ENCODE assay signal across 10 cellular contexts in the genomic region with DNA sequence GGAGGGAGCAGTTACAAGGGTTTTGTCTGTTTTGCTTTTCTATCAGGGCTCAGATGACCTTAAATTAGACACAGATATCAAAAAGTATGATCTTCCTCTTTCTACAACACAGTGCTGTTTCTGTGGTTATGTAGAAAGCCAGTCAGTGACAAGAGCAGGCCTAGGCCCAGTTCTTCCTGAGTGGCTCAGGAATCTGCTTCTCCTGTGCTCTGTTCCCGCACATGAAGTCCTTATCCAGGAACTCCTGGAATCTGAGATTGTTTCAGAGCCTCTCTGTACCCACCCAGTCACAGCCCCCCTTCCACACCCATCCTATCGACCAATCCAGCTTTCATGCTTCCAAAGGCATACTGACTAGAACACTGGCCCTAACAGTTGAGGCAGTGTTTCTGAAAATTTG. TPM values are rescaled to one million over a fixed set of nuclear protein-coding genes. Genes with fewer than 3 reads are reported as not detected.
DNase-seq lines count a peak whose midpoint lies in the region; ATAC-seq and TF ChIP-seq lines count a peak whose summit lies in the region.
"Had no signal": no experiment of that assay in that cellular context is flagged by ENCODE, and none has a peak within 500 bp of the region (broad histone marks: within the 10 kb centered on the region; RNA-seq: fewer than 3 reads in every experiment).

No MANE protein-coding gene starts in this region.

- POLR2A ChIA-PET in A673 (lab: Charles Lee; ENCODE audit: low non-redundant PET), result no interaction called here

- H3K36me3 ChIP-seq in RWPE2 (ENCODE audit: low read depth) (peaks cover 90% of the 10 kb centered on the region), cardiac muscle cell (peaks cover 20% of the 10 kb centered on the region), subcutaneous abdominal adipose tissue (ENCODE audit: control insufficient read depth in 5 of 5, insufficient read depth in 5 of 5, low read length in 5 of 5) (peaks cover 7 to 60% (median 52%) of the 10 kb centered on the region in 5 donors), mucosa of descending colon (ENCODE audit: low read depth) (no peaks in the 10 kb centered on the region), A673 (ENCODE audit: insufficient read depth, low read length, poor library complexity, severe bottlenecking) (peaks cover 7% of the 10 kb centered on the region)

- H3K4me1 ChIP-seq in RWPE2 (ENCODE audit: insufficient read depth, poor library complexity, severe bottlenecking) (peaks cover 11% of the 10 kb centered on the region), cardiac muscle cell (ENCODE audit: low read depth) (no peaks in the 10 kb centered on the region), subcutaneous abdominal adipose tissue (ENCODE audit: control insufficient read depth in 5 of 5, insufficient read depth in 5 of 5, low read length in 5 of 5) (peaks cover 0 to 15% (median 2%) of the 10 kb centered on the region in 5 donors), mucosa of descending colon (ENCODE audit: low read depth) (no peaks in the 10 kb centered on the region), A673 (ENCODE audit: insufficient read depth, low read length, poor library complexity, severe bottlenecking) (no peaks in the 10 kb centered on the region)
- H3K4me1 ChIP-seq: colonic mucosa had no signal

- no peak for TF ChIP-seq CTCF in RWPE2 (IDR thresholded peaks at IDR 0.05; ENCODE audit: poor library complexity, severe bottlenecking)
- TF ChIP-seq CTCF in cardiac muscle cell (IDR thresholded peaks at IDR 0.05; ENCODE audit: low read depth, low read length), result no peak
- TF ChIP-seq CTCF in mucosa of descending colon (IDR thresholded peaks at IDR 0.05), result no peak
- no peak for TF ChIP-seq CTCF in A673 (conservative IDR thresholded peaks at IDR 0.05; ENCODE audit: low read depth, low read length)

- no peak overlapping the region for H3K4me3 ChIP-seq in RWPE2 (ENCODE audit: severe bottlenecking)
- no peak overlapping the region for H3K4me3 ChIP-seq in cardiac muscle cell
- no peak overlapping the region for H3K4me3 ChIP-seq in subcutaneous abdominal adipose tissue (ENCODE audit: low read depth in 1 of 5, low read length in 5 of 5)
- H3K4me3 ChIP-seq in mucosa of descending colon, result no peak overlapping the region
- H3K4me3 ChIP-seq in A673 (ENCODE audit: low read depth, low read length, poor library complexity, severe bottlenecking), result no peak overlapping the region
- H3K4me3 ChIP-seq: colonic mucosa had no signal

- no peak overlapping the region for H3K9ac ChIP-seq in subcutaneous abdominal adipose tissue (ENCODE audit: low read length in 5 of 5)

- CTCF ChIA-PET in A673 (lab: Charles Lee), result no interaction called here

- DNase-seq in SKM-1 treated with dmso at 0.1 percent for 144 hours (lab: John Stamatoyannopoulos, UW; ENCODE audit: unreplicated experiment) (peak; percentile 25), SKM-1 (lab: John Stamatoyannopoulos, UW; ENCODE audit: unreplicated experiment) (no peak), RWPE2 (ENCODE audit: low spot score) (no peak), cardiac muscle cell (ENCODE audit: low read depth in 1 of 2, low spot score in 1 of 2) (peak in 1 of 2 donors; percentile 65), mucosa of descending colon (no peak), A673 (ENCODE audit: low spot score) (no peak)
- DNase-seq in activated naive CD4-positive, alpha-beta T cell treated with anti-CD3 and anti-CD28 coated beads, Interleukin-2, amount 50 U/mL, for 16 hours, result no peak
- DNase-seq: colonic mucosa had no signal

- H3K27ac ChIP-seq in RWPE2 (ENCODE audit: poor library complexity, severe bottlenecking), result peak overlapping the region; percentile 24
- peak overlapping the region; percentile 88 for H3K27ac ChIP-seq in cardiac muscle cell
- peak overlapping the region; percentile 41 for H3K27ac ChIP-seq in subcutaneous abdominal adipose tissue (ENCODE audit: low read depth, low read length)
- H3K27ac ChIP-seq in A673 (ENCODE audit: low read depth, low read length, poor library complexity, severe bottlenecking), result no peak overlapping the region
- H3K27ac ChIP-seq: 22Rv1, colonic mucosa had no signal

- H3K27me3 ChIP-seq in RWPE2 (ENCODE audit: insufficient read depth, poor library complexity, severe bottlenecking) (no peaks in the 10 kb centered on the region), cardiac muscle cell (no peaks in the 10 kb centered on the region), subcutaneous abdominal adipose tissue (ENCODE audit: control insufficient read depth in 5 of 5, insufficient read depth in 4 of 5, low read length in 5 of 5) (no peaks in the 10 kb centered on the region), A673 (replicated peaks; ENCODE audit: insufficient read depth, low read depth, low read length, poor library complexity) (no peaks in the 10 kb centered on the region)
- H3K27me3 ChIP-seq: colonic mucosa had no signal

- ATAC-seq in RWPE2 (ENCODE audit: low read depth) (no peak), mucosa of descending colon (no peak)

- intact Hi-C loops in mucosa of descending colon (cut with DNase I, micrococcal nuclease), result no loop called here
- intact Hi-C loops in A673 (cut with micrococcal nuclease; ENCODE audit: unreplicated experiment), result no loop called here

- H3K9me3 ChIP-seq in RWPE2 (ENCODE audit: severe bottlenecking) (no peaks in the 10 kb centered on the region), cardiac muscle cell (ENCODE audit: low read depth) (no peaks in the 10 kb centered on the region), subcutaneous abdominal adipose tissue (ENCODE audit: control insufficient read depth in 5 of 5, low read length in 5 of 5) (no peaks in the 10 kb centered on the region), mucosa of descending colon (no peaks in the 10 kb centered on the region), A673 (ENCODE audit: low read depth, low read length, poor library complexity, severe bottlenecking) (no peaks in the 10 kb centered on the region)
- H3K9me3 ChIP-seq: colonic mucosa had no signal

- BruUV-seq in A673 (replicated peaks; lab: Mats Ljungman, UMichigan), result no TSS peak

RNA-seq across cellular contexts. Expression of a gene that starts 40.4 kb away (rescaled TPM):
- total RNA-seq in cardiac muscle cell (16.4 and 17.6 TPM in 2 replicates), mucosa of descending colon (10 to 100 TPM; 15.5 to 23.6 (median 17.1) TPM), A673 (2021) (30.6 and 31.2 TPM in 2 replicates)
- 16.4 and 25.0 TPM in 2 replicates for polyA plus RNA-seq in cardiac muscle cell

RNA-seq across cellular contexts. Expression of a gene that starts 50.3 kb away (rescaled TPM):
- 24.8 and 33.6 TPM in 2 replicates for total RNA-seq in cardiac muscle cell
- polyA plus RNA-seq in cardiac muscle cell, result 22.1 and 30.0 TPM in 2 replicates
- 100 to 1,000 TPM in 2 of 3 donors, 10 to 100 TPM in 1; 66.0 to 203 (median 103) TPM for total RNA-seq in mucosa of descending colon
- total RNA-seq in A673 (2021), result 31.0 and 32.0 TPM in 2 replicates
